In the genomic region with DNA sequence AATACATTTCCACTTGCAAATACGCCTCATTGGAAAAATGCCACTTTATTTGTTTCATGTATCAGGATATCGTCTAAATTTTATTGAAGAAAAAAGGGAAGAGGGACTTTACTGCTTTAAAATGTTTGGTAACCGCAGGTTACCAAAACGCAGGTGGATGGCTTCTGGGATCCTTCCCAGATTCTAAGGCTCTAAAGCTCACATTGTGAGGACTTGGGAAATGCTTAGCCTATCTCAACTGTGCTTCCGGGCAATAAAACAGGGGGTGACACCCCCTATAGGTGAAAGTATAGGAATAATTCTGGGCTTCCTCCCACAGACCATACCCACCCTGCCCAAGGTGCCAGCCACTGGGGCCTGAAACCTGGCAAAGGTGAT, we compare ENCODE assay signal across 30 cellular contexts.
DNase-seq lines count a peak whose midpoint lies in the region; ATAC-seq and TF ChIP-seq lines count a peak whose summit lies in the region.
"Had no signal": no experiment of that assay in that cellular context is flagged by ENCODE, and none has a peak within 500 bp of the region (broad histone marks: within the 10 kb centered on the region; RNA-seq: fewer than 3 reads in every experiment).

No MANE protein-coding gene starts in this region.

- 0 out of 2 replicates have a peak, but pooled peaks have one; percentile 11 for TF ChIP-seq CTCF in PC-3 (conservative IDR thresholded peaks at IDR 0.05; ENCODE audit: low read depth, low read length)
- TF ChIP-seq CTCF in chondrocyte (IDR thresholded peaks at IDR 0.05), result no peak
- TF ChIP-seq CTCF in osteoblast (IDR thresholded peaks at IDR 0.05; ENCODE audit: extremely low read depth, low read depth, low read length), result no peak
- TF ChIP-seq CTCF in WERI-Rb-1 (IDR thresholded peaks at IDR 0.05; ENCODE audit: low read depth, low read length), result no peak

- H3K9me3 ChIP-seq in PC-3 (ENCODE audit: low read length) (no peaks in the 10 kb centered on the region), osteoblast (ENCODE audit: low read depth, low read length) (no peaks in the 10 kb centered on the region), WERI-Rb-1 (ENCODE audit: severe bottlenecking) (no peaks in the 10 kb centered on the region)
- H3K9me3 ChIP-seq: left lung, Peyer's patch, tibial artery had no signal

- H3K79me2 ChIP-seq in ACC112 (ENCODE audit: control insufficient read depth, insufficient read depth, low read length, unreplicated experiment) (no peaks in the 10 kb centered on the region), PC-3 (ENCODE audit: low read length) (no peaks in the 10 kb centered on the region), osteoblast (ENCODE audit: insufficient read depth, low read length) (no peaks in the 10 kb centered on the region)

- H3K4me3 Mint-ChIP-seq in chondrocyte (ENCODE audit: unreplicated experiment), result peak overlapping the region; percentile 11
- H3K4me3 Mint-ChIP-seq: activated naive CD8-positive, alpha-beta T cell treated with anti-CD3 and anti-CD28 coated beads, Interleukin-2, amount 10 ng/mL, durations not matched to agents 7 days and 5 days; CD14-positive monocyte; dendritic cell treated with granulocyte-macrophage colony-stimulating factor and Interleukin-4, amounts not matched to agents 40 ng/mL and 50 ng/mL, for 4 days; naive thymus-derived CD4-positive, alpha-beta T cell; stimulated activated naive CD8-positive, alpha-beta T cell treated with anti-CD3 and anti-CD28 coated beads, Interleukin-15, Interleukin-2, amounts not matched to agents 100 ng/mL and 50 ng/mL, for 24 hours had no signal

- peak overlapping the region; percentile 74 for H3K4me2 ChIP-seq in PC-3 (ENCODE audit: low read length)
- H3K4me2 ChIP-seq in osteoblast (ENCODE audit: insufficient read depth, low read length), result peak overlapping the region; percentile 71

- H4K20me1 ChIP-seq in PC-3 (ENCODE audit: low read length) (no peaks in the 10 kb centered on the region), osteoblast (ENCODE audit: insufficient read depth, low read length) (no peaks in the 10 kb centered on the region)

- H3K9me3 Mint-ChIP-seq in chondrocyte (ENCODE audit: low read depth), result no peaks in the 10 kb centered on the region
- H3K9me3 Mint-ChIP-seq: activated naive CD8-positive, alpha-beta T cell treated with anti-CD3 and anti-CD28 coated beads, Interleukin-2, amount 10 ng/mL, durations not matched to agents 7 days and 5 days; stimulated activated naive CD8-positive, alpha-beta T cell treated with anti-CD3 and anti-CD28 coated beads, Interleukin-15, Interleukin-2, amounts not matched to agents 100 ng/mL and 50 ng/mL, for 24 hours had no signal

- no TSS peak for BruUV-seq in PC-3 (replicated peaks; lab: Mats Ljungman, UMichigan)

- H3K27ac ChIP-seq in ACC112 (ENCODE audit: low read depth, low read length) (peak overlapping the region; percentile 92), PC-3 (ENCODE audit: low read length) (peak overlapping the region; percentile 90), osteoblast (ENCODE audit: low read depth, low read length) (peak overlapping the region; percentile 94), WERI-Rb-1 (no peak overlapping the region)
- H3K27ac ChIP-seq: left lung, Peyer's patch, tibial artery had no signal

- H3K27me3 Mint-ChIP-seq in chondrocyte (ENCODE audit: low read depth), result no peaks in the 10 kb centered on the region
- H3K27me3 Mint-ChIP-seq: dendritic cell treated with granulocyte-macrophage colony-stimulating factor and Interleukin-4, amounts not matched to agents 40 ng/mL and 50 ng/mL, for 4 days had no signal

- CTCF ChIA-PET in PC-3 (lab: Charles Lee), result interaction anchor here (0.5 to 0.7 kb wide), 2 partner anchors 10 to 24 kb away, joined by 3 to 7 read pairs; no protein-coding TSS in a partner anchor

- H3K36me3 ChIP-seq in ACC112 (ENCODE audit: insufficient read depth, low read length), result no peaks in the 10 kb centered on the region
- H3K36me3 ChIP-seq in PC-3 (ENCODE audit: low read depth, low read length), result no peaks in the 10 kb centered on the region
- no peaks in the 10 kb centered on the region for H3K36me3 ChIP-seq in osteoblast (ENCODE audit: insufficient read depth, low read length)
- H3K36me3 ChIP-seq in WERI-Rb-1, result no peaks in the 10 kb centered on the region
- H3K36me3 ChIP-seq: left lung, Peyer's patch, tibial artery had no signal

- ATAC-seq in PC-3 (peak; percentile 40), GM21825 (IDR thresholded peaks at IDR 0.05; ENCODE audit: unreplicated experiment) (no peak)
- ATAC-seq: left lung; naive thymus-derived CD4-positive, alpha-beta T cell had no signal

- no peaks in the 10 kb centered on the region for H3K36me3 Mint-ChIP-seq in chondrocyte (ENCODE audit: low read depth)
- H3K36me3 Mint-ChIP-seq: activated naive CD8-positive, alpha-beta T cell treated with anti-CD3 and anti-CD28 coated beads, Interleukin-2, amount 10 ng/mL, durations not matched to agents 7 days and 5 days; CD14-positive monocyte had no signal

- DNase-seq in PC-3 (peak; percentile 62), chondrocyte (ENCODE audit: low spot score) (no peak), osteoblast (ENCODE audit: insufficient read length, low spot score, missing footprints) (peak; percentile 74), NCI-H187 treated with DMSO at 0.1 percent for 48 hours (lab: John Stamatoyannopoulos, UW) (no peak), WERI-Rb-1 (no peak)
- no peak for DNase-seq in activated CD4-positive, alpha-beta T cell treated with anti-CD3 and anti-CD28 coated beads for 1 hour
- DNase-seq: activated CD4-positive, alpha-beta T cell treated with anti-CD3 and anti-CD28 coated beads for 48 hours; activated CD8-positive, alpha-beta memory T cell treated with anti-CD3 and anti-CD28 coated beads for 24 hours; activated effector memory CD4-positive, alpha-beta T cell treated with anti-CD3 and anti-CD28 coated beads, Interleukin-2, amount 50 U/mL, for 16 hours; activated naive CD8-positive, alpha-beta T cell treated with anti-CD3 and anti-CD28 coated beads, Interleukin-2, amount 10 ng/mL, durations not matched to agents 7 days and 5 days; activated T-cell treated with anti-CD3 and anti-CD28 coated beads, Interleukin-2, amount 50 U/mL, for 1 hour; central memory CD4-positive, alpha-beta T cell; DND-41; hippocampal formation; left lung; naive thymus-derived CD4-positive, alpha-beta T cell; NCI-H1048; NCI-H187; NCI-H2227 treated with DMSO at 0.1 percent for 48 hours; NCI-H526 treated with DMSO at 0.1 percent for 48 hours; occipital lobe; Peyer's patch; T-helper 2 cell; tibial artery had no signal

- POLR2A ChIA-PET in PC-3 (lab: Charles Lee; ENCODE audit: unreplicated experiment), result interaction anchor here (0.5 to 0.9 kb wide), 3 partner anchors 67 to 823 kb away, joined by 3 to 7 read pairs (median 5); no protein-coding TSS in a partner anchor

- no peaks in the 10 kb centered on the region for H3K9me2 ChIP-seq in PC-3 (replicated peaks; ENCODE audit: low read length)

- H3K27me3 ChIP-seq in ACC112 (ENCODE audit: insufficient read depth, low read length) (no peaks in the 10 kb centered on the region), PC-3 (ENCODE audit: low read length) (no peaks in the 10 kb centered on the region), osteoblast (ENCODE audit: insufficient read depth, low read length) (no peaks in the 10 kb centered on the region), WERI-Rb-1 (ENCODE audit: insufficient read depth, low read depth, severe bottlenecking) (no peaks in the 10 kb centered on the region)
- H3K27me3 ChIP-seq: left lung, Peyer's patch had no signal

- H3K4me1 ChIP-seq in ACC112 (ENCODE audit: control insufficient read depth, insufficient read depth, low read length, unreplicated experiment) (peaks cover 21% of the 10 kb centered on the region), PC-3 (ENCODE audit: insufficient read depth, low read length) (peaks cover 34% of the 10 kb centered on the region), osteoblast (ENCODE audit: insufficient read depth, low read length) (peaks cover 32% of the 10 kb centered on the region)
- H3K4me1 ChIP-seq: left lung, Peyer's patch, tibial artery had no signal

- H3F3A ChIP-seq in PC-3 (ENCODE audit: low read length, unreplicated experiment), result peaks cover 4% of the 10 kb centered on the region

- peak overlapping the region; percentile 48; the same call in 1 of the 2 replicates for H3K9ac ChIP-seq in PC-3 (ENCODE audit: low read length)

- peak overlapping the region; percentile 74 for H3K27ac Mint-ChIP-seq in chondrocyte (ENCODE audit: unreplicated experiment)
- H3K27ac Mint-ChIP-seq: activated naive CD8-positive, alpha-beta T cell treated with anti-CD3 and anti-CD28 coated beads, Interleukin-2, amount 10 ng/mL, durations not matched to agents 7 days and 5 days; CD14-positive monocyte; dendritic cell treated with granulocyte-macrophage colony-stimulating factor and Interleukin-4, amounts not matched to agents 40 ng/mL and 50 ng/mL, for 4 days; naive thymus-derived CD4-positive, alpha-beta T cell; stimulated activated naive CD8-positive, alpha-beta T cell treated with anti-CD3 and anti-CD28 coated beads, Interleukin-15, Interleukin-2, amounts not matched to agents 100 ng/mL and 50 ng/mL, for 24 hours had no signal

- peaks cover 41% of the 10 kb centered on the region for H3K4me1 Mint-ChIP-seq in chondrocyte (ENCODE audit: low read depth)
- H3K4me1 Mint-ChIP-seq: activated naive CD8-positive, alpha-beta T cell treated with anti-CD3 and anti-CD28 coated beads, Interleukin-2, amount 10 ng/mL, durations not matched to agents 7 days and 5 days; CD14-positive monocyte; naive thymus-derived CD4-positive, alpha-beta T cell had no signal

- H3K4me3 ChIP-seq in ACC112 (ENCODE audit: low read depth, low read length) (peak overlapping the region; percentile 48), PC-3 (ENCODE audit: low read length) (peak overlapping the region; percentile 38; the same call in 1 of the 2 replicates), osteoblast (ENCODE audit: insufficient read depth, low read length) (peak overlapping the region; percentile 43), WERI-Rb-1 (ENCODE audit: low read depth, low read length) (no peak overlapping the region)
- H3K4me3 ChIP-seq: left lung, Peyer's patch, skin epidermis, tibial artery had no signal

- peak overlapping the region; percentile 99 for H2AFZ ChIP-seq in ACC112 (ENCODE audit: low read length, unreplicated experiment)
- peak overlapping the region; percentile 45; the same call in 1 of the 2 replicates for H2AFZ ChIP-seq in PC-3 (ENCODE audit: low read length)
- peak overlapping the region; percentile 76 for H2AFZ ChIP-seq in osteoblast (ENCODE audit: low read length)

- intact Hi-C loops in PC-3 (cut with micrococcal nuclease), result loop anchor here (1.0 kb wide), 1 partner anchor 98 kb away; no protein-coding TSS in a partner anchor

Comparison
In these comparisons a context has a peak if more than half of its experiments do, and no peak if none do; other contexts are left out.
1. H2AFZ ChIP-seq: peak in every context shown above with its lines; median percentile 99 in ACC112; 76 in osteoblast; 45 in PC-3.
2. DNase-seq: peak in PC-3 (single experiment) and osteoblast (single experiment); none in chondrocyte (single experiment), NCI-H187 treated with DMSO at 0.1 percent for 48 hours (single experiment), activated CD4-positive, alpha-beta T cell treated with anti-CD3 and anti-CD28 coated beads for 1 hour (single experiment) and WERI-Rb-1 (single experiment).